ENCODE assay signal across 8 cellular contexts in genomic region chr3:9503283-9503682, GRCh38.
DNase-seq lines count a peak whose midpoint lies in the region; ATAC-seq and TF ChIP-seq lines count a peak whose summit lies in the region.

No MANE protein-coding gene starts in this region.

- TF ChIP-seq CTCF in GM20000 (IDR thresholded peaks at IDR 0.05; ENCODE audit: extremely low read depth, missing control alignments) = peak; percentile 86

- H3K9me3 Mint-ChIP-seq in central memory CD8-positive, alpha-beta T cell = no peaks in the 10 kb centered on the region

- H3K4me3 Mint-ChIP-seq in central memory CD8-positive, alpha-beta T cell = no peak overlapping the region

- H3K27ac Mint-ChIP-seq in central memory CD8-positive, alpha-beta T cell (ENCODE audit: low read depth) = no peak overlapping the region

- peaks cover 62% of the 10 kb centered on the region for H3K27me3 Mint-ChIP-seq in central memory CD8-positive, alpha-beta T cell

- DNase-seq in AML-193 (lab: John Stamatoyannopoulos, UW) (peak; percentile 59 to 61), GM20000 (ENCODE audit: low spot score) (peak; percentile 81), NCI-H2171 treated with DMSO at 0.1 percent for 48 hours (lab: John Stamatoyannopoulos, UW) (peak; percentile 45), left kidney (ENCODE audit: low read depth, low spot score) (peak; percentile 88)
- DNase-seq in activated CD4-positive, CD25-positive, alpha-beta regulatory T cell treated with anti-CD3 and anti-CD28 coated beads, Interleukin-2, amount 50 U/mL, for 16 hours (ENCODE audit: low read depth, low spot score) = peak; percentile 37
- DNase-seq in central memory CD8-positive, alpha-beta T cell (ENCODE audit: low spot score in 2 of 2) = peak; percentile 56
- peak; percentile 48 to 67 for DNase-seq in stimulated activated CD4-positive, alpha-beta T cell treated with anti-CD3 and anti-CD28 coated beads, Interleukin-4, amount 100 ng/mL, for 4 hours

- peaks cover 7% of the 10 kb centered on the region for H3K4me1 Mint-ChIP-seq in central memory CD8-positive, alpha-beta T cell

- ATAC-seq in central memory CD8-positive, alpha-beta T cell (replicated peaks; ENCODE audit: extremely low read depth, poor library complexity, severe bottlenecking) = peak; percentile 43
- no peak for ATAC-seq in GM19452 (IDR thresholded peaks at IDR 0.05; ENCODE audit: unreplicated experiment)

- H3K36me3 Mint-ChIP-seq in central memory CD8-positive, alpha-beta T cell (ENCODE audit: insufficient read depth) = peaks cover 4% of the 10 kb centered on the region

Comparison
In these comparisons a context has a peak if more than half of its experiments do, and no peak if none do; other contexts are left out.
1. DNase-seq: peak in every context shown above with its lines; median percentile 88 in left kidney; 81 in GM20000; 60 in AML-193; 58 in stimulated activated CD4-positive, alpha-beta T cell treated with anti-CD3 and anti-CD28 coated beads, Interleukin-4, amount 100 ng/mL, for 4 hours; 56 in central memory CD8-positive, alpha-beta T cell; 45 in NCI-H2171 treated with DMSO at 0.1 percent for 48 hours; 37 in activated CD4-positive, CD25-positive, alpha-beta regulatory T cell treated with anti-CD3 and anti-CD28 coated beads, Interleukin-2, amount 50 U/mL, for 16 hours.